In genomic region chr3:29826712-29827111, GRCh38 we compare ENCODE assay signal across 26 cellular contexts.
"Had no signal": no experiment of that assay in that cellular context is flagged by ENCODE, and none has a peak within 500 bp of the region (broad histone marks: within the 10 kb centered on the region; RNA-seq: fewer than 3 reads in every experiment).

No MANE protein-coding gene starts in this region.

- H3K36me3 ChIP-seq: colonic mucosa, gastrocnemius medialis, left lung, lower lobe of right lung had no signal

- DNase-seq: colonic mucosa; cortex of kidney; effector CD8-positive, alpha-beta T cell; effector memory CD8-positive, alpha-beta T cell; endodermal cell; erythroblast; esophagus squamous epithelium; foreskin fibroblast; foreskin melanocyte; gastrocnemius medialis; glutamatergic neuron; head of caudate nucleus; heart right ventricle; hippocampal formation; left cardiac atrium; left lung; left ventricle myocardium superior; lower lobe of right lung; mesenchymal stem cell; mucosa of descending colon; naive B cell had no signal

- H3K4me1 ChIP-seq: colonic mucosa, esophagus squamous epithelium, left lung, lower lobe of right lung had no signal

- H3K4me3 ChIP-seq: colonic mucosa, esophagus squamous epithelium, gastrocnemius medialis, heart right ventricle, left lung, lower lobe of right lung, mucosa of descending colon had no signal

- H3K9me3 ChIP-seq: colonic mucosa, esophagus squamous epithelium, gastrocnemius medialis, heart right ventricle, left lung, lower lobe of right lung, mucosa of descending colon had no signal

- ATAC-seq: effector memory CD8-positive, alpha-beta T cell; esophagus mucosa; gastrocnemius medialis; heart right ventricle; left cardiac atrium; left lung; left ventricle myocardium superior; lower lobe of right lung; mucosa of descending colon had no signal

- H3K27ac ChIP-seq: colonic mucosa, epithelial cell of prostate, esophagus squamous epithelium, gastrocnemius medialis, heart right ventricle, left lung, lower lobe of right lung had no signal

- H3K27me3 ChIP-seq: colonic mucosa, esophagus squamous epithelium, gastrocnemius medialis, heart right ventricle, left lung had no signal

- FAIRE-seq: endometrium, islet of Langerhans, keratinocyte had no signal
